Comparison of ENCODE assay signal across 22 cellular contexts in genomic region chr19:17869114-17869608, GRCh38. TPM values are rescaled to one million over a fixed set of nuclear protein-coding genes. Genes with fewer than 3 reads are reported as not detected.
A peak's percentile ranks its signal among the peaks of the same experiment; 100 is the strongest.
DNase-seq lines count a peak whose midpoint lies in the region; ATAC-seq, FAIRE-seq and TF ChIP-seq lines count a peak whose summit lies in the region.
"Had no signal": no experiment of that assay in that cellular context is flagged by ENCODE, and none has a peak within 500 bp of the region (broad histone marks: within the 10 kb centered on the region; RNA-seq: fewer than 3 reads in every experiment).

No MANE protein-coding gene starts in this region.

- H3K4me3 Mint-ChIP-seq in H9 (peak overlapping the region; percentile 29 to 48; a peak in 2 of 5 replicates), memory B cell (no peak overlapping the region)
- no peak overlapping the region for H3K4me3 Mint-ChIP-seq in central memory CD8-positive, alpha-beta T cell
- H3K4me3 Mint-ChIP-seq: CD8-positive, alpha-beta T cell had no signal

- no peak overlapping the region for H2BK120ac ChIP-seq in H9 (ENCODE audit: low read depth, low read length, poor library complexity, severe bottlenecking)

- H3K14ac ChIP-seq in H9 (ENCODE audit: insufficient read depth, low read length): no peak overlapping the region

- H3K4me1 ChIP-seq in H9 (ENCODE audit: insufficient read depth, low read length): no peaks in the 10 kb centered on the region; the same call in 1 of the 2 replicates

- H4K8ac ChIP-seq in H9 (replicated peaks; ENCODE audit: insufficient read length, low read depth, low read length): no peak overlapping the region

- H2BK5ac ChIP-seq in H9 (ENCODE audit: insufficient read length, low read length): no peak overlapping the region

- peaks cover 45% of the 10 kb centered on the region for H3K27me3 Mint-ChIP-seq in H9 (ENCODE audit: low read depth)
- H3K27me3 Mint-ChIP-seq in central memory CD8-positive, alpha-beta T cell: no peaks in the 10 kb centered on the region
- H3K27me3 Mint-ChIP-seq in memory B cell: peaks cover 4% of the 10 kb centered on the region

- H3K27ac ChIP-seq in H9 (ENCODE audit: insufficient read length, low read depth, low read length): no peak overlapping the region
- H3K27ac ChIP-seq: BLaER1 treated with 17β-estradiol and CSF1 and Interleukin-3, amounts not matched to agents 10 nM and 100 nM had no signal

- no peak overlapping the region for H2BK15ac ChIP-seq in H9 (ENCODE audit: low read depth, low read length)

- H3K23me2 ChIP-seq in H9 (ENCODE audit: insufficient read length, low read depth, low read length, poor library complexity, severe bottlenecking): peaks cover 4% of the 10 kb centered on the region

- no peak for TF ChIP-seq CTCF in H9 (conservative IDR thresholded peaks at IDR 0.05)

- H3K9ac ChIP-seq in H9 (ENCODE audit: extremely low read depth, insufficient read length, low read length): no peak overlapping the region
- H3K9ac ChIP-seq: BLaER1 treated with 17β-estradiol and CSF1 and Interleukin-3, amounts not matched to agents 10 nM and 100 nM had no signal

- no peak overlapping the region for H2AK5ac ChIP-seq in H9 (ENCODE audit: insufficient read length, low read length)

- H3K4me2 ChIP-seq in H9 (ENCODE audit: insufficient read depth, insufficient read length, low read length): no peak overlapping the region
- H3K4me2 ChIP-seq: BLaER1 treated with 17β-estradiol and CSF1 and Interleukin-3, amounts not matched to agents 10 nM and 100 nM had no signal

- no peaks in the 10 kb centered on the region for H3K9me3 ChIP-seq in H9 (ENCODE audit: control insufficient read depth, low read depth, low read length)
- H3K9me3 ChIP-seq: BLaER1 treated with 17β-estradiol and CSF1 and Interleukin-3, amounts not matched to agents 10 nM and 100 nM; HAP-1 had no signal

- H3K36me3 Mint-ChIP-seq in H9 (ENCODE audit: insufficient read depth in 1 of 3, low read depth in 3 of 3) (peaks cover 0 to 17% (median 5%) of the 10 kb centered on the region in 3 experiments; a peak in 3 of 7 replicates), memory B cell (peaks cover 2% of the 10 kb centered on the region)
- peaks cover 14% of the 10 kb centered on the region for H3K36me3 Mint-ChIP-seq in central memory CD8-positive, alpha-beta T cell (ENCODE audit: insufficient read depth)

- H3K18ac ChIP-seq in H9 (ENCODE audit: insufficient read length, low read depth, low read length): no peak overlapping the region

- H3K4me1 Mint-ChIP-seq in H9 (peaks cover 12 to 24% of the 10 kb centered on the region in 2 experiments), memory B cell (peaks cover 25% of the 10 kb centered on the region)
- no peaks in the 10 kb centered on the region for H3K4me1 Mint-ChIP-seq in central memory CD8-positive, alpha-beta T cell

- H4K91ac ChIP-seq in H9 (ENCODE audit: insufficient read length, low read depth, low read length): no peak overlapping the region

- no peak overlapping the region for H2AFZ ChIP-seq in H9 (ENCODE audit: low read length)

- H2BK12ac ChIP-seq in H9 (ENCODE audit: insufficient read length, low read depth, low read length): no peak overlapping the region

- H3K4ac ChIP-seq in H9 (ENCODE audit: low read depth, low read length): no peak overlapping the region

- H3K79me2 ChIP-seq in H9 (ENCODE audit: insufficient read depth, low read length): no peaks in the 10 kb centered on the region

- H3T11ph ChIP-seq in H9 (ENCODE audit: low read length): no peak overlapping the region

- no peaks in the 10 kb centered on the region for H3K79me1 ChIP-seq in H9 (ENCODE audit: insufficient read depth, low read depth, low read length, poor library complexity, severe bottlenecking)

- no peak overlapping the region for H3K56ac ChIP-seq in H9 (ENCODE audit: insufficient read length, low read depth, low read length)

- H4K5ac ChIP-seq in H9 (ENCODE audit: insufficient read length, low read depth, low read length): no peak overlapping the region

- no peaks in the 10 kb centered on the region; a peak in 2 of 5 replicates for H3K9me3 Mint-ChIP-seq in H9
- no peaks in the 10 kb centered on the region for H3K9me3 Mint-ChIP-seq in central memory CD8-positive, alpha-beta T cell
- H3K9me3 Mint-ChIP-seq in memory B cell: no peaks in the 10 kb centered on the region
- H3K9me3 Mint-ChIP-seq: CD8-positive, alpha-beta T cell had no signal

- H3K27ac Mint-ChIP-seq in H9 (peak overlapping the region; percentile 6 to 88 (median 87); a peak in 6 of 7 replicates), memory B cell (peak overlapping the region; percentile 35)
- peak overlapping the region; percentile 77 for H3K27ac Mint-ChIP-seq in central memory CD8-positive, alpha-beta T cell (ENCODE audit: low read depth)

- no CpG with 5 or more reads among the region's 11 CpGs for WGBS in H9 (ENCODE audit: extremely low coverage, insufficient read length, low lambda C conversion rate)

- FAIRE-seq in HTR-8/SVneo (lab: Jason Lieb, UNC): no peak

- no peak for ATAC-seq in central memory CD8-positive, alpha-beta T cell (replicated peaks; ENCODE audit: extremely low read depth, poor library complexity, severe bottlenecking)
- ATAC-seq in memory B cell (ENCODE audit: low read depth) (no peak), GM19467 (IDR thresholded peaks at IDR 0.05; ENCODE audit: unreplicated experiment) (no peak)
- ATAC-seq: CD8-positive, alpha-beta T cell had no signal

- no peaks in the 10 kb centered on the region; the same call in 1 of the 2 replicates for H3K27me3 ChIP-seq in H9 (ENCODE audit: insufficient read depth, low read length)

- no peaks in the 10 kb centered on the region for H4K20me1 ChIP-seq in H9 (ENCODE audit: control insufficient read depth, insufficient read depth, insufficient read length)

- H3K23ac ChIP-seq in H9 (ENCODE audit: insufficient read length, low read depth, low read length): no peak overlapping the region

- DNase-seq in ELF-1 (ENCODE audit: low read depth, low spot score) (peak; percentile 78), H9 (peak; percentile 70), memory B cell (ENCODE audit: low spot score in 2 of 2) (no peak), HTR-8/SVneo (ENCODE audit: insufficient read length, low spot score) (no peak), ureter (ENCODE audit: low spot score) (no peak)
- no peak for DNase-seq in central memory CD8-positive, alpha-beta T cell (ENCODE audit: low spot score in 2 of 2)
- DNase-seq: Calu3; CD8-positive, alpha-beta T cell; KG1; MV-4-11; NCI-H1417; NCI-H187; NCI-H2107; NCI-H510A; NCI-H748 treated with DMSO at 0.1 percent for 48 hours; NK-92 treated with Interleukin-12 subunit alpha and Interleukin-12 subunit beta, amount 100 ng/mL, for 24 hours; OCI-M1; SHP77 treated with DMSO at 0.1 percent for 48 hours had no signal

- H2BK20ac ChIP-seq in H9 (ENCODE audit: low read depth, low read length, poor library complexity, severe bottlenecking): no peak overlapping the region

RNA-seq across cellular contexts. Expression of gene SLC5A5, which starts 2.6 kb away (rescaled TPM):
- 1.7 and 1.8 TPM in 2 replicates for total RNA-seq in H9 (2021)
- 0.13 TPM for total RNA-seq in ureter
- total RNA-seq: Calu3, RPMI7951 had no signal

RNA-seq across cellular contexts. Expression of gene RPL18A, which starts 9.5 kb away (rescaled TPM):
- total RNA-seq in H9 (2021) (2,837 and 2,851 TPM in 2 replicates), ureter (2,079 TPM)

RNA-seq across cellular contexts. Expression of gene JAK3, which starts 21.4 kb away (rescaled TPM):
- total RNA-seq in H9 (2021): 3.3 and 3.5 TPM in 2 replicates
- total RNA-seq in ureter: 16.8 TPM
- total RNA-seq: Calu3 had no signal

RNA-seq across cellular contexts. Expression of gene INSL3, which starts 47.8 kb away (rescaled TPM):
- total RNA-seq in H9 (2021) (0.61 and 0.63 TPM in 2 replicates), ureter (not detected)
- total RNA-seq: Calu3, RPMI7951 had no signal

Comparison
In these comparisons a context has a peak if more than half of its experiments do, and no peak if none do; other contexts are left out.
1. DNase-seq: peak in ELF-1 (single experiment) and H9 (single experiment); none in central memory CD8-positive, alpha-beta T cell (0 of 2), memory B cell (0 of 2), HTR-8/SVneo (single experiment) and ureter (single experiment).
2. H3K27ac Mint-ChIP-seq: peak in every context shown above with its lines; median percentile 87 in H9; 77 in central memory CD8-positive, alpha-beta T cell; 35 in memory B cell.
3. H3K4me3 Mint-ChIP-seq: peak in H9 (2 of 2); none in central memory CD8-positive, alpha-beta T cell (single experiment) and memory B cell (single experiment).